ENCODE assay signal across 8 cellular contexts in the genomic region with DNA sequence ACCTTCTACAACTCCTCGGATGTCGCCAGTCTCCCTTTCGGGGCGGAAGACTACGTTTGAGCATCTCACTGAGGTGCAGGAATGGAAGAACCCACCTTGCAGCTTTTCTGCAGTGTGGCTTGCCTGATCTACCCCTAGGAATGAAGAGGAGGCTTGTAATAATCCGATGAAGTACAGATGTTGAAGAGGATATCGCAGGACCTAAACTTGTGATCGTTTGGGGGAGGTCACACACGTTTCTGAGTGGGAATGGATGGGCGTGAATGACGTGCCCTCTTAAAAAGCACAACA. TPM values are rescaled to one million over a fixed set of nuclear protein-coding genes. Genes with fewer than 3 reads are reported as not detected.
DNase-seq lines count a peak whose midpoint lies in the region; ATAC-seq and TF ChIP-seq lines count a peak whose summit lies in the region.

No MANE protein-coding gene starts in this region.

- peak overlapping the region; percentile 94 to 98 for H3K27ac Mint-ChIP-seq in effector memory CD8-positive, alpha-beta T cell

- peaks cover 45 to 56% of the 10 kb centered on the region in 2 donors for H3K4me1 Mint-ChIP-seq in effector memory CD8-positive, alpha-beta T cell (ENCODE audit: low read depth in 2 of 2)

- H3K27me3 ChIP-seq in left ventricle myocardium inferior (ENCODE audit: low read depth) (no peaks in the 10 kb centered on the region), Panc1 (ENCODE audit: control insufficient read depth, insufficient read depth, low read length) (no peaks in the 10 kb centered on the region), neutrophil (no peaks in the 10 kb centered on the region)

- H3K4me3 Mint-ChIP-seq in effector memory CD8-positive, alpha-beta T cell, result peak overlapping the region; percentile 93 to 95

- H3K9me3 Mint-ChIP-seq in effector memory CD8-positive, alpha-beta T cell, result no peaks in the 10 kb centered on the region

- intact Hi-C loops in left ventricle myocardium inferior (cut with micrococcal nuclease) (no loop called here), cardiac septum (cut with DNase I) (loop anchor here (10.0 kb wide), 2 partner anchors 237 to 243 kb away; partner anchors contain the start of genes TENT5C and TRIM45), Panc1 (cut with micrococcal nuclease; ENCODE audit: unreplicated experiment) (no loop called here)

- peak overlapping the region; percentile 99 for H3K27ac ChIP-seq in left ventricle myocardium inferior (replicated peaks)
- H3K27ac ChIP-seq in Panc1 (ENCODE audit: low read length), result peak overlapping the region; percentile 71
- H3K27ac ChIP-seq in neutrophil, result peak overlapping the region; percentile 96

- BruUV-seq in Panc1 (replicated peaks; lab: Mats Ljungman, UMichigan), result no TSS peak

- ATAC-seq in Panc1 (no peak), esophagus mucosa (no peak), HG02840 (IDR thresholded peaks at IDR 0.05; ENCODE audit: low FRiP score, unreplicated experiment) (no peak)
- peak; percentile 15 for ATAC-seq in effector memory CD8-positive, alpha-beta T cell (replicated peaks)

- H3K4me3 ChIP-seq in left ventricle myocardium inferior, result peak overlapping the region; percentile 91
- peak overlapping the region; percentile 81 to 93 for H3K4me3 ChIP-seq in Panc1 (ENCODE audit: low read depth in 2 of 2, low read length in 2 of 2)
- H3K4me3 ChIP-seq in neutrophil (ENCODE audit: low read depth in 1 of 2, low read length in 1 of 2), result peak overlapping the region; percentile 85 to 90

- peaks cover 23% of the 10 kb centered on the region for H3K36me3 Mint-ChIP-seq in effector memory CD8-positive, alpha-beta T cell (ENCODE audit: insufficient read depth)

- in situ Hi-C loops in Panc1 (cut with HindIII; ENCODE audit: low pct_unique_long_range_greater_than_20kb, low sequenced_read_pairs), result no loop called here

- POLR2A ChIA-PET in Panc1 (lab: Charles Lee), result no interaction called here

- H3K4me1 ChIP-seq in left ventricle myocardium inferior (peaks cover 81% of the 10 kb centered on the region), Panc1 (ENCODE audit: control insufficient read depth, insufficient read depth, low read length) (peaks cover 13% of the 10 kb centered on the region), neutrophil (ENCODE audit: control insufficient read depth in 1 of 2, insufficient read depth in 1 of 2, low read depth in 1 of 2, low read length in 1 of 2) (peaks cover 28 to 37% of the 10 kb centered on the region in 2 experiments)

- DNase-seq in left ventricle myocardium inferior (no peak), cardiac septum (ENCODE audit: low spot score) (no peak), Panc1 (ENCODE audit: low read depth, low spot score) (no peak), hippocampal formation (lab: John Stamatoyannopoulos, UW) (no peak)
- peak in 1 of 3 experiments; percentile 26 for DNase-seq in effector memory CD8-positive, alpha-beta T cell

- H3K27me3 Mint-ChIP-seq in effector memory CD8-positive, alpha-beta T cell, result no peaks in the 10 kb centered on the region

- H3K9me3 ChIP-seq in left ventricle myocardium inferior (replicated peaks) (peaks cover under 1% of the 10 kb centered on the region), Panc1 (ENCODE audit: control insufficient read depth, insufficient read depth, low read depth, low read length) (no peaks in the 10 kb centered on the region), neutrophil (no peaks in the 10 kb centered on the region)

- CTCF ChIA-PET in Panc1 (lab: Charles Lee), result no interaction called here

- TF ChIP-seq CTCF in left ventricle myocardium inferior (IDR thresholded peaks at IDR 0.05; ENCODE audit: borderline replicate concordance), result no peak
- no peak for TF ChIP-seq CTCF in Panc1 (IDR thresholded peaks at IDR 0.05)
- no peak for TF ChIP-seq CTCF in neutrophil (IDR thresholded peaks at IDR 0.05)

- H3K36me3 ChIP-seq in left ventricle myocardium inferior (no peaks in the 10 kb centered on the region), Panc1 (ENCODE audit: control insufficient read depth, insufficient read depth, low read length) (no peaks in the 10 kb centered on the region; the same call in 1 of the 2 replicates), neutrophil (no peaks in the 10 kb centered on the region)

RNA-seq across cellular contexts. Expression of gene MAN1A2, which starts 0.5 kb away (rescaled TPM):
- total RNA-seq in left ventricle myocardium inferior (23.3 TPM), cardiac septum (36.3 TPM), Panc1 (2021; ENCODE audit: unreplicated experiment) (28.7 TPM), esophagus mucosa (26.5 TPM)
- 10.2 TPM for polyA plus RNA-seq in Panc1 (2012; ENCODE audit: insufficient read length)
